Comparison of ENCODE assay signal across 8 cellular contexts in genomic region chr1:205812271-205812877, GRCh38. TPM values are rescaled to one million over a fixed set of nuclear protein-coding genes. Genes with fewer than 3 reads are reported as not detected.
DNase-seq lines count a peak whose midpoint lies in the region; ATAC-seq, FAIRE-seq and TF ChIP-seq lines count a peak whose summit lies in the region.

No MANE protein-coding gene starts in this region.

- H3K27me3 Mint-ChIP-seq in Calu3 (ENCODE audit: unreplicated experiment) = no peaks in the 10 kb centered on the region
- no peaks in the 10 kb centered on the region for H3K27me3 Mint-ChIP-seq in T-cell
- H3K27me3 Mint-ChIP-seq in endodermal cell (ENCODE audit: insufficient read depth) = peaks cover 17% of the 10 kb centered on the region

- CTCF ChIA-PET in Calu3 (lab: Charles Lee) (interaction anchor here (0.6 to 1.8 kb wide), 3 partner anchors 31 to 165 kb away, joined by 3 to 5 read pairs (median 5); partner anchors contain the start of gene PM20D1), HEK293T (lab: Yijun Ruan, JAX) (interaction anchor here (2.6 kb wide), 1 partner anchor 21 kb away, joined by 11 read pairs; no protein-coding TSS in a partner anchor), T-cell (lab: Charles Lee) (interaction anchor here (0.6 to 1.6 kb wide), 4 partner anchors 21 to 609 kb away, joined by 3 to 5 read pairs (median 4); no protein-coding TSS in a partner anchor)

- TF ChIP-seq CTCF in Calu3 (IDR thresholded peaks at IDR 0.05; ENCODE audit: unreplicated experiment) = no peak
- no peak for TF ChIP-seq CTCF in endodermal cell (conservative IDR thresholded peaks at IDR 0.05)
- no peak for TF ChIP-seq CTCF in thyroid gland (IDR thresholded peaks at IDR 0.05)

- H3K4me1 ChIP-seq in endodermal cell (ENCODE audit: control insufficient read depth, insufficient read depth, low read length) = no peaks in the 10 kb centered on the region
- H3K4me1 ChIP-seq in thyroid gland = peaks cover 37 to 52% of the 10 kb centered on the region in 2 donors

- H3K4me3 Mint-ChIP-seq in Calu3 (ENCODE audit: low read depth, unreplicated experiment) (peak overlapping the region; percentile 92), T-cell (peak overlapping the region; percentile 89 to 96 (median 91)), endodermal cell (peak overlapping the region; percentile 87)

- DNase-seq in Calu3 (peak; percentile 8), HEK293T (ENCODE audit: extremely low spot score) (peak; percentile 60), T-cell (peak in 7 of 34 experiments; percentile 4 to 28 (median 13)), endodermal cell (peak; percentile 78), midbrain (lab: John Stamatoyannopoulos, UW) (peak; percentile 46), thyroid gland (peak; percentile 49 to 50), GM12892 (ENCODE audit: insufficient read length) (no peak)

- POLR2A ChIA-PET in HEK293T (lab: Yijun Ruan, JAX) (interaction anchor here (1.6 kb wide), 1 partner anchor 43 kb away, joined by 3 read pairs; no protein-coding TSS in a partner anchor), T-cell (lab: Charles Lee) (interaction anchor here in 1 of 2 donors (0.7 kb wide), 1 partner anchor 802 kb away, joined by 3 read pairs; no protein-coding TSS in a partner anchor)

- H3K27ac ChIP-seq in endodermal cell (ENCODE audit: low read depth, low read length) = no peak overlapping the region
- H3K27ac ChIP-seq in thyroid gland = peak overlapping the region; percentile 92 to 97 (median 96)

- H3K36me3 ChIP-seq in endodermal cell (ENCODE audit: control insufficient read depth, insufficient read depth, low read length) (peaks cover 12% of the 10 kb centered on the region), thyroid gland (peaks cover 0 to 7% of the 10 kb centered on the region in 2 donors)

- FAIRE-seq in GM12892 (lab: Jason Lieb, UNC) = no peak

- H3K27me3 ChIP-seq in endodermal cell (ENCODE audit: control insufficient read depth, insufficient read depth, low read length, poor library complexity, severe bottlenecking) (peaks cover 8% of the 10 kb centered on the region), thyroid gland (no peaks in the 10 kb centered on the region)

- 4 to 16% methylated on average over 2 to 14 of the region's 16 CpGs for WGBS in endodermal cell (ENCODE audit: insufficient coverage in 1 of 2, insufficient read length in 1 of 2), 2 experiments
- 0 to 2% methylated on average over 10 to 11 of the region's 16 CpGs for WGBS in thyroid gland, 2 donors

- peaks cover 25% of the 10 kb centered on the region for H3K36me3 Mint-ChIP-seq in Calu3 (ENCODE audit: insufficient read depth, unreplicated experiment)
- peaks cover 18% of the 10 kb centered on the region for H3K36me3 Mint-ChIP-seq in T-cell
- peaks cover 15% of the 10 kb centered on the region for H3K36me3 Mint-ChIP-seq in endodermal cell (ENCODE audit: low read depth)

- peak overlapping the region; percentile 31 for H3K9ac ChIP-seq in endodermal cell (ENCODE audit: extremely low read depth, low read length, poor library complexity, severe bottlenecking)

- intact Hi-C loops in Calu3 (cut with micrococcal nuclease; ENCODE audit: unreplicated experiment) (loop anchor here (5.0 kb wide), 1 partner anchor 95 kb away; no protein-coding TSS in a partner anchor), thyroid gland (cut with DNase I) (loop anchor here (10.0 kb wide), 1 partner anchor 58 kb away; the partner anchor contains the start of gene NUCKS1)

- TF ChIP-seq POLR2A in thyroid gland (IDR thresholded peaks at IDR 0.05) = no peak
- no peak for TF ChIP-seq POLR2A in GM12892 (IDR thresholded peaks at IDR 0.05; ENCODE audit: low read depth, low read length)

- TSS peak; percentile 22 for BruUV-seq in Calu3 (replicated peaks; lab: Mats Ljungman, UMichigan)

- H3K9me3 Mint-ChIP-seq in Calu3 (ENCODE audit: low read depth, unreplicated experiment) (no peaks in the 10 kb centered on the region), T-cell (no peaks in the 10 kb centered on the region), endodermal cell (no peaks in the 10 kb centered on the region)

- ATAC-seq in T-cell (replicated peaks in 1 of 4) (peak; percentile 4 to 17 (median 14)), GM19467 (IDR thresholded peaks at IDR 0.05; ENCODE audit: unreplicated experiment) (no peak)

- H3K27ac Mint-ChIP-seq in Calu3 (ENCODE audit: unreplicated experiment) (peak overlapping the region; percentile 56), T-cell (peak overlapping the region; percentile 88 to 94), endodermal cell (peak overlapping the region; percentile 87)

- peak overlapping the region; percentile 82 for H3K4me3 ChIP-seq in endodermal cell (ENCODE audit: low read length)
- peak overlapping the region; percentile 13 to 96 (median 69) for H3K4me3 ChIP-seq in thyroid gland (replicated peaks in 1 of 3)

- no peaks in the 10 kb centered on the region for H3K9me3 ChIP-seq in endodermal cell (ENCODE audit: control insufficient read depth, low read length)
- no peaks in the 10 kb centered on the region for H3K9me3 ChIP-seq in thyroid gland

- peaks cover 30% of the 10 kb centered on the region for H3K4me1 Mint-ChIP-seq in Calu3 (ENCODE audit: low read depth, unreplicated experiment)
- H3K4me1 Mint-ChIP-seq in T-cell = peaks cover 54 to 63% (median 60%) of the 10 kb centered on the region in 3 donors
- peaks cover 29% of the 10 kb centered on the region for H3K4me1 Mint-ChIP-seq in endodermal cell

TF ChIP-seq in HEK293T, 16 proteins besides CTCF, POLR2A, EP300 and RAD21:
- TF ChIP-seq FOXM1 (IDR thresholded peaks at IDR 0.05; ENCODE audit: borderline replicate concordance) = no peak
- no peak for TF ChIP-seq BHLHE40 (IDR thresholded peaks at IDR 0.05; ENCODE audit: borderline replicate concordance)
- TF ChIP-seq SP1 (IDR thresholded peaks at IDR 0.05) = no peak
- TF ChIP-seq ZNF384 (IDR thresholded peaks at IDR 0.05) = no peak
- no peak for TF ChIP-seq NFRKB (IDR thresholded peaks at IDR 0.05)
- TF ChIP-seq CTBP1 (IDR thresholded peaks at IDR 0.05; ENCODE audit: borderline replicate concordance) = no peak
- TF ChIP-seq L3MBTL2 (conservative IDR thresholded peaks at IDR 0.05) = no peak
- no peak for TF ChIP-seq SUZ12 (IDR thresholded peaks at IDR 0.05)
- no peak for TF ChIP-seq HDGF (IDR thresholded peaks at IDR 0.05; ENCODE audit: borderline replicate concordance)

RNA-seq across cellular contexts. Expression of gene SLC41A1, which starts 0.6 kb away (rescaled TPM):
- 27.8 and 31.9 TPM in 2 replicates for total RNA-seq in Calu3 (2022)
- total RNA-seq in T-cell = 10 to 100 TPM; 23.5 to 31.3 (median 27.4) TPM
- total RNA-seq in endodermal cell = 10 to 100 TPM; 17.1 to 32.8 TPM
- polyA plus RNA-seq in endodermal cell (2013, experiment 1 of 2) = 18.3 TPM
- 16.3 TPM for polyA plus RNA-seq in endodermal cell (2013, experiment 2 of 2)
- total RNA-seq in thyroid gland = 10 to 100 TPM; 52.1 to 98.9 (median 64.6) TPM
- polyA plus RNA-seq in GM12892 (2012; ENCODE audit: missing spikeins) = 3.0 TPM

RNA-seq across cellular contexts. Expression of gene RAB29, which starts 37.1 kb away (rescaled TPM):
- 27.1 and 29.5 TPM in 2 replicates for total RNA-seq in Calu3 (2022)
- 10 to 100 TPM; 32.5 to 64.6 (median 46.8) TPM for total RNA-seq in T-cell
- 1 to 10 TPM; 5.7 to 7.2 TPM for total RNA-seq in endodermal cell
- polyA plus RNA-seq in endodermal cell (2013, experiment 1 of 2) = 6.7 TPM
- polyA plus RNA-seq in endodermal cell (2013, experiment 2 of 2) = 5.6 TPM
- 10 to 100 TPM; 52.4 to 78.1 (median 58.9) TPM for total RNA-seq in thyroid gland
- 14.0 TPM for polyA plus RNA-seq in GM12892 (2012; ENCODE audit: missing spikeins)

RNA-seq across cellular contexts. Expression of gene PM20D1, which starts 37.6 kb away (rescaled TPM):
- total RNA-seq in Calu3 (2022) (0.26 and 0.32 TPM in 2 replicates), T-cell (1 to 10 TPM in 4 of 5 donors, under 1 TPM in 1; 0.93 to 2.3 (median 1.3) TPM), endodermal cell (not detected), thyroid gland (under 1 TPM; 0.50 to 0.81 (median 0.68) TPM)
- not detected for polyA plus RNA-seq in endodermal cell (2013, experiment 1 of 2)
- not detected for polyA plus RNA-seq in endodermal cell (2013, experiment 2 of 2)
- 0.34 TPM for polyA plus RNA-seq in GM12892 (2012; ENCODE audit: missing spikeins)
